16 cellular contexts compared by ENCODE assay signal in genomic region chr11:116580828-116581227, GRCh38.
A peak's percentile ranks its signal among the peaks of the same experiment; 100 is the strongest.
DNase-seq lines count a peak whose midpoint lies in the region; ATAC-seq, FAIRE-seq and TF ChIP-seq lines count a peak whose summit lies in the region.
"Had no signal": no experiment of that assay in that cellular context is flagged by ENCODE, and none has a peak within 500 bp of the region (broad histone marks: within the 10 kb centered on the region; RNA-seq: fewer than 3 reads in every experiment).

No MANE protein-coding gene starts in this region.

- H3K27me3 ChIP-seq in HepG2 (ENCODE audit: control insufficient read depth in 1 of 2, insufficient read depth in 2 of 2, low read length in 2 of 2) (peaks cover 0 to 11% of the 10 kb centered on the region in 2 experiments; a peak in 1 of 5 replicates), right lobe of liver (peaks cover 0 to 23% of the 10 kb centered on the region in 2 donors), astrocyte (ENCODE audit: insufficient read depth, low read length) (peaks cover 45% of the 10 kb centered on the region), SJCRH30 (no peaks in the 10 kb centered on the region)

- H4K20me1 ChIP-seq in HepG2 (ENCODE audit: insufficient read depth, low read length) = no peaks in the 10 kb centered on the region
- H4K20me1 ChIP-seq in astrocyte (ENCODE audit: insufficient read depth, low read length) = no peaks in the 10 kb centered on the region

- H3K4me3 ChIP-seq in HepG2 (replicated peaks in 1 of 3; ENCODE audit: insufficient read depth in 1 of 3, low read depth in 2 of 3, low read length in 3 of 3) (no peak overlapping the region), right lobe of liver (no peak overlapping the region), astrocyte (ENCODE audit: insufficient read depth, low read depth, low read length) (no peak overlapping the region), SJCRH30 (no peak overlapping the region)
- H3K4me3 ChIP-seq: tibial artery had no signal

- BruUV-seq in HepG2 (replicated peaks; lab: Mats Ljungman, UMichigan) = no TSS peak

- WGBS in HepG2 (ENCODE audit: low lambda C conversion rate) = 91% methylated on average over 35 of the region's 35 CpGs
- 10% methylated on average over 6 of the region's 35 CpGs for WGBS in right lobe of liver (ENCODE audit: insufficient coverage, low coverage, low lambda C conversion rate, missing lambda C conversion rate)

- no peak for TF ChIP-seq CTCF in HepG2 (CRISPR knock-in tag; IDR thresholded peaks at IDR 0.05)
- no peak for TF ChIP-seq CTCF in right lobe of liver (IDR thresholded peaks at IDR 0.05)
- no peak for TF ChIP-seq CTCF in astrocyte (IDR thresholded peaks at IDR 0.05; ENCODE audit: insufficient read depth, low read depth, low read length)
- TF ChIP-seq CTCF in type B pancreatic cell (conservative IDR thresholded peaks at IDR 0.05) = no peak

- H3K9me3 Mint-ChIP-seq in astrocyte (ENCODE audit: unreplicated experiment) (peaks cover 4% of the 10 kb centered on the region), type B pancreatic cell (no peaks in the 10 kb centered on the region)
- H3K9me3 Mint-ChIP-seq: activated CD8-positive, alpha-beta T cell treated with anti-CD3 and anti-CD28 coated beads for 36 hours; T-helper 1 cell treated with Interleukin-12 subunit alpha and Interleukin-12 subunit beta and Interleukin-4 antibody, amounts not matched to agents 30 μg/mL and 1 μg/mL, for 36 hours had no signal

- no peak overlapping the region for H2AFZ ChIP-seq in HepG2 (ENCODE audit: low read length)
- no peak overlapping the region for H2AFZ ChIP-seq in astrocyte (ENCODE audit: low read depth, low read length)

- H3K79me2 ChIP-seq in HepG2 (ENCODE audit: insufficient read depth, low read length) (no peaks in the 10 kb centered on the region), astrocyte (ENCODE audit: insufficient read depth, low read length) (no peaks in the 10 kb centered on the region)

- H3K9me3 ChIP-seq in HepG2 (ENCODE audit: low read length) = no peaks in the 10 kb centered on the region
- no peaks in the 10 kb centered on the region for H3K9me3 ChIP-seq in right lobe of liver
- H3K9me3 ChIP-seq in astrocyte (ENCODE audit: insufficient read depth, low read depth, low read length) = no peaks in the 10 kb centered on the region
- no peaks in the 10 kb centered on the region for H3K9me3 ChIP-seq in SJCRH30 (replicated peaks)
- H3K9me3 ChIP-seq: gastrocnemius medialis, sigmoid colon, tibial artery had no signal

- in situ Hi-C loops in HepG2 (cut with HindIII; ENCODE audit: extremely low pct_ligation_motif_present, low pct_unique_long_range_greater_than_20kb) = no loop called here

- POLR2A ChIA-PET in HepG2 (lab: Yijun Ruan, JAX) = no interaction called here

- no peak overlapping the region for H3K9ac ChIP-seq in HepG2 (ENCODE audit: insufficient read depth, low read depth, low read length)
- no peak overlapping the region for H3K9ac ChIP-seq in astrocyte (ENCODE audit: low read length)

- FAIRE-seq in HepG2 (lab: Jason Lieb, UNC) = no peak
- no peak for FAIRE-seq in astrocyte (lab: Jason Lieb, UNC)

- no peak overlapping the region for H3K27ac ChIP-seq in HepG2 (ENCODE audit: extremely low read length, insufficient read depth, low read length)
- H3K27ac ChIP-seq in right lobe of liver = no peak overlapping the region
- no peak overlapping the region for H3K27ac ChIP-seq in astrocyte (ENCODE audit: low read depth, low read length)
- no peak overlapping the region for H3K27ac ChIP-seq in SJCRH30
- H3K27ac ChIP-seq: gastrocnemius medialis, sigmoid colon, tibial artery had no signal

- no peak for TF ChIP-seq POLR2A in HepG2 (IDR thresholded peaks at IDR 0.05; ENCODE audit: insufficient read depth in 1 of 2, low read depth in 2 of 2, low read length in 2 of 2)
- TF ChIP-seq POLR2A in right lobe of liver (IDR thresholded peaks at IDR 0.05) = no peak

- H3K36me3 ChIP-seq in HepG2 (replicated peaks in 1 of 2; ENCODE audit: control insufficient read depth in 1 of 2, insufficient read depth in 2 of 2, low read length in 2 of 2) (no peaks in the 10 kb centered on the region), right lobe of liver (no peaks in the 10 kb centered on the region), astrocyte (ENCODE audit: insufficient read depth, low read length) (no peaks in the 10 kb centered on the region), SJCRH30 (no peaks in the 10 kb centered on the region)
- H3K36me3 ChIP-seq: gastrocnemius medialis, sigmoid colon, tibial artery had no signal

- no peaks in the 10 kb centered on the region for H3K4me1 Mint-ChIP-seq in astrocyte (ENCODE audit: low read depth, unreplicated experiment)
- H3K4me1 Mint-ChIP-seq in type B pancreatic cell (ENCODE audit: unreplicated experiment) = no peaks in the 10 kb centered on the region

- TF ChIP-seq RAD21 in HepG2 (CRISPR knock-in tag; IDR thresholded peaks at IDR 0.05) = no peak

- H3K4me3 Mint-ChIP-seq in astrocyte (ENCODE audit: unreplicated experiment) (no peak overlapping the region), type B pancreatic cell (peak overlapping the region; percentile 62)
- H3K4me3 Mint-ChIP-seq: activated CD8-positive, alpha-beta T cell treated with anti-CD3 and anti-CD28 coated beads for 36 hours; T-helper 1 cell treated with Interleukin-12 subunit alpha and Interleukin-12 subunit beta and Interleukin-4 antibody, amounts not matched to agents 30 μg/mL and 1 μg/mL, for 36 hours had no signal

- CTCF ChIA-PET in HepG2 (lab: Yijun Ruan, JAX; ENCODE audit: low intra/inter-chr PET ratio, low total read pairs) = no interaction called here

- no peak overlapping the region for H3K27ac Mint-ChIP-seq in astrocyte (ENCODE audit: unreplicated experiment)
- no peak overlapping the region for H3K27ac Mint-ChIP-seq in type B pancreatic cell
- H3K27ac Mint-ChIP-seq: activated CD8-positive, alpha-beta T cell treated with anti-CD3 and anti-CD28 coated beads for 36 hours; T-helper 1 cell treated with Interleukin-12 subunit alpha and Interleukin-12 subunit beta and Interleukin-4 antibody, amounts not matched to agents 30 μg/mL and 1 μg/mL, for 36 hours had no signal

- H3K27me3 Mint-ChIP-seq in astrocyte (ENCODE audit: low read depth, unreplicated experiment) = peaks cover 79% of the 10 kb centered on the region
- H3K27me3 Mint-ChIP-seq in type B pancreatic cell = peaks cover 97% of the 10 kb centered on the region

- intact Hi-C loops in HepG2 (cut with micrococcal nuclease; ENCODE audit: unreplicated experiment) = no loop called here
- intact Hi-C loops in right lobe of liver (cut with DNase I) = no loop called here

- no peak for DNase-seq in HepG2 (ENCODE audit: low spot score)
- DNase-seq in right lobe of liver = no peak
- DNase-seq in astrocyte (ENCODE audit: low read depth) = no peak
- DNase-seq in iPS-NIHi11 (ENCODE audit: low spot score) = peak; percentile 87
- DNase-seq in type B pancreatic cell (ENCODE audit: extremely low spot score, unreplicated experiment) = no peak
- DNase-seq in SJCRH30 = no peak
- DNase-seq in T1000 (lab: John Stamatoyannopoulos, UW) = no peak
- DNase-seq: activated CD8-positive, alpha-beta T cell treated with anti-CD3 and anti-CD28 coated beads for 36 hours; activated naive CD4-positive, alpha-beta T cell treated with anti-CD3 and anti-CD28 coated beads, Interleukin-2, amount 50 U/mL, for 16 hours; gastrocnemius medialis; MV-4-11; OCI-M1; sigmoid colon; tibial artery had no signal

- no peaks in the 10 kb centered on the region for H3K36me3 Mint-ChIP-seq in astrocyte (ENCODE audit: low read depth, unreplicated experiment)
- H3K36me3 Mint-ChIP-seq in type B pancreatic cell = no peaks in the 10 kb centered on the region

- no peak overlapping the region for H3K4me2 ChIP-seq in HepG2 (ENCODE audit: low read depth, low read length)
- H3K4me2 ChIP-seq in astrocyte (ENCODE audit: low read length) = peak overlapping the region; percentile 75

- H3K4me1 ChIP-seq in HepG2 (ENCODE audit: insufficient read depth, low read length) (peaks cover 7% of the 10 kb centered on the region; the same call in 1 of the 2 replicates), right lobe of liver (no peaks in the 10 kb centered on the region), astrocyte (ENCODE audit: insufficient read depth, low read length) (peaks cover 9% of the 10 kb centered on the region), SJCRH30 (no peaks in the 10 kb centered on the region)

- ATAC-seq in HepG2 (no peak), right lobe of liver (no peak), GM18867 (IDR thresholded peaks at IDR 0.05; ENCODE audit: unreplicated experiment) (no peak)
- ATAC-seq: activated CD8-positive, alpha-beta T cell treated with anti-CD3 and anti-CD28 coated beads for 36 hours; gastrocnemius medialis had no signal

- no peak for TF ChIP-seq EP300 in HepG2 (IDR thresholded peaks at IDR 0.05; ENCODE audit: low read depth in 2 of 2, low read length in 2 of 2)
- TF ChIP-seq EP300 in HepG2 (CRISPR knock-in tag; IDR thresholded peaks at IDR 0.05; ENCODE audit: borderline replicate concordance) = no peak

TF ChIP-seq in HepG2, 621 proteins besides CTCF, POLR2A, EP300 and RAD21:
- TF ChIP-seq SOX13 (IDR thresholded peaks at IDR 0.05) (no peak), SOX13 (CRISPR knock-in tag; conservative IDR thresholded peaks at IDR 0.05 in 1 of 2, IDR thresholded peaks at IDR 0.05 in 1 of 2) (no peak), RBFOX2 (IDR thresholded peaks at IDR 0.05; ENCODE audit: low read depth, low read length) (0 out of 2 replicates have a peak, but pooled peaks have one; percentile 2)
TF ChIP-seq in HepG2: peak in this region for 1.
